8 cellular contexts compared by ENCODE assay signal in the genomic region with DNA sequence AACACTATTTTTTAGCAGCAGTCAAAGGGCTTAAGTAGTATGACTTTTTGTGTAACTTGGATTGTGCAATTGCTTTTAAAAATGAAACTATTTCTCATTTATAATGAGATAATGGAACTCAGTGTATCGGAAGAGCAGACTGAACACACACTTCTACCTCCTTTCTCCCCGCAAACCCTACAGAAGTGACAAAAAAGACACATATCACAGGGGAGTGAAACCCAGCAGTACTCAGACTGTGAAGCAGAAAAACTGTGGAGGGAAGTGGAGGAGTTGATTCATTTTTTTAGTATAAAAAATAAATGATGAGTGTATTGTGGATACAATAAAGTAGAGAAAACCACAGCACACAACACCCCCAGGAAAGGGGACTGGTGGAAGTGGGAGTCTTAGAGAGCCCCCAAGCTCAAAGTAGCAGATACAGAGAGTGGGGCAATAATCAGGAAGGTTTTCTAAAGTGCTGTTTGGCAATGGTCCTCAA. TPM values are rescaled to one million over a fixed set of nuclear protein-coding genes. Genes with fewer than 3 reads are reported as not detected.
A peak's percentile ranks its signal among the peaks of the same experiment; 100 is the strongest.
DNase-seq lines count a peak whose midpoint lies in the region; ATAC-seq, FAIRE-seq and TF ChIP-seq lines count a peak whose summit lies in the region.

No MANE protein-coding gene starts in this region.

- no peaks in the 10 kb centered on the region for H3K36me3 ChIP-seq in gastrocnemius medialis

- ATAC-seq in GM19025 (IDR thresholded peaks at IDR 0.05; ENCODE audit: low read depth, unreplicated experiment) (peak; percentile 47), HG03469 (IDR thresholded peaks at IDR 0.05; ENCODE audit: unreplicated experiment) (peak; percentile 44), gastrocnemius medialis (peak; percentile 24 to 51)

- DNase-seq in dedifferentiated amniotic fluid mesenchymal stem cell (ENCODE audit: extremely low spot score) (peak; percentile 35), gastrocnemius medialis (no peak), NCI-H510A treated with DMSO at 0.1 percent for 48 hours (lab: John Stamatoyannopoulos, UW) (no peak), NCI-H774 (lab: John Stamatoyannopoulos, UW) (no peak), frontal cortex (ENCODE audit: low spot score in 2 of 2) (no peak), GM13976 (ENCODE audit: low spot score) (no peak)

- intact Hi-C loops in gastrocnemius medialis (cut with DNase I; ENCODE audit: low total_unique reads) = no loop called here

- H3K4me1 ChIP-seq in gastrocnemius medialis = peaks cover 0 to 14% of the 10 kb centered on the region in 2 donors

- H3K9me3 ChIP-seq in gastrocnemius medialis = no peaks in the 10 kb centered on the region

- in situ Hi-C loops in gastrocnemius medialis (cut with MboI; ENCODE audit: low sequenced_read_pairs in 4 of 4) (loop anchor here in 1 of 4 donors (25.0 kb wide), 1 partner anchor 184 kb away; no protein-coding TSS in a partner anchor), GM13976 (cut with MboI; ENCODE audit: low sequenced_read_pairs, unreplicated experiment) (no loop called here)

- peak; percentile 21 to 38 for TF ChIP-seq POLR2A in gastrocnemius medialis (IDR thresholded peaks at IDR 0.05)

- no peak for FAIRE-seq in frontal cortex (lab: Jason Lieb, UNC)

- TF ChIP-seq CTCF in gastrocnemius medialis (IDR thresholded peaks at IDR 0.05 in 4 of 5, conservative IDR thresholded peaks at IDR 0.05 in 1 of 5) = no peak
- no peak for TF ChIP-seq CTCF in GM13976 (IDR thresholded peaks at IDR 0.05; ENCODE audit: borderline replicate concordance, control extremely low read depth, extremely low read depth, insufficient read depth, missing control alignments)

- peak overlapping the region in 3 of 4 donors; percentile 1 to 25 (median 9) for H3K4me3 ChIP-seq in gastrocnemius medialis

- peak overlapping the region; percentile 57 to 71 (median 70) for H3K27ac ChIP-seq in gastrocnemius medialis

- no peaks in the 10 kb centered on the region for H3K27me3 ChIP-seq in gastrocnemius medialis

RNA-seq across cellular contexts. Expression of a gene that starts 9.7 kb away (rescaled TPM):
- total RNA-seq in gastrocnemius medialis (10 to 100 TPM in 1 of 4 donors, 1 to 10 TPM in 3; 4.1 to 20.6 (median 6.1) TPM), frontal cortex (7.3 TPM)
